In genomic region chrX:153794897-153795816, GRCh38 we compare ENCODE assay signal across 2 cellular contexts.
TF ChIP-seq lines count a peak whose summit lies in the region.

No MANE protein-coding gene starts in this region.

TF ChIP-seq in A549, 52 proteins besides CTCF, POLR2A, EP300 and RAD21 (continued from another document):
- no peak for TF ChIP-seq RCOR1 (IDR thresholded peaks at IDR 0.05; ENCODE audit: low read depth, low read length)
- TF ChIP-seq EHMT2 (IDR thresholded peaks at IDR 0.05; ENCODE audit: low read depth): no peak
- no peak for TF ChIP-seq SREBF2 (IDR thresholded peaks at IDR 0.05)
- no peak for TF ChIP-seq FOXS1 (CRISPR knock-in tag; IDR thresholded peaks at IDR 0.05)

TF ChIP-seq in HCT116, 20 proteins besides CTCF, POLR2A, EP300 and RAD21 (continued from another document):
- no peak for TF ChIP-seq ATF3 (IDR thresholded peaks at IDR 0.05)
- peak; percentile 53; the same call in 1 of the 2 replicates for TF ChIP-seq ZFX (IDR thresholded peaks at IDR 0.05)
